ENCODE assay signal across 15 cellular contexts in genomic region chr20:8331740-8332412, GRCh38.
DNase-seq lines count a peak whose midpoint lies in the region; ATAC-seq and TF ChIP-seq lines count a peak whose summit lies in the region.
"Had no signal": no experiment of that assay in that cellular context is flagged by ENCODE, and none has a peak within 500 bp of the region (broad histone marks: within the 10 kb centered on the region; RNA-seq: fewer than 3 reads in every experiment).

No MANE protein-coding gene starts in this region.

- no peak for TF ChIP-seq CTCF in thyroid gland (IDR thresholded peaks at IDR 0.05)

- H3K27me3 ChIP-seq in adipocyte (replicated peaks; ENCODE audit: control insufficient read depth, insufficient read depth, low read length): no peaks in the 10 kb centered on the region
- H3K27me3 ChIP-seq in thyroid gland: no peaks in the 10 kb centered on the region

- H3K9ac ChIP-seq in adipocyte (ENCODE audit: low read length): no peak overlapping the region

- peak; percentile 34 for ATAC-seq in Right ventricle myocardium superior (ENCODE audit: poor library complexity)
- no peak for ATAC-seq in Right ventricle myocardium inferior
- ATAC-seq in HG02610 (IDR thresholded peaks at IDR 0.05; ENCODE audit: unreplicated experiment): no peak
- ATAC-seq: effector memory CD8-positive, alpha-beta T cell; stimulated activated memory B cell treated with anti-CD40 and anti-IgM and Interleukin-4, amounts not matched to agents 10 μg/mL and 1 μg/mL and 100 μg/mL, for 72 hours had no signal

- H3K27ac ChIP-seq in thyroid gland: no peak overlapping the region

- WGBS in thyroid gland, 2 donors: 67 to 73% methylated on average over 6 of the region's 6 CpGs

- no peaks in the 10 kb centered on the region for H3K9me3 ChIP-seq in adipocyte (ENCODE audit: control insufficient read depth, low read length)
- no peaks in the 10 kb centered on the region for H3K9me3 ChIP-seq in thyroid gland

- peak; percentile 41 for DNase-seq in Right ventricle myocardium superior
- no peak for DNase-seq in Right ventricle myocardium inferior (ENCODE audit: missing footprints)
- DNase-seq in adipocyte (ENCODE audit: low read depth): peak; percentile 48
- peak; percentile 76 for DNase-seq in glomerular visceral epithelial cell (ENCODE audit: extremely low spot score)
- peak; percentile 14 to 43 for DNase-seq in thyroid gland
- no peak for DNase-seq in globus pallidus (ENCODE audit: low spot score)
- no peak for DNase-seq in activated CD4-positive, CD25-positive, alpha-beta regulatory T cell (lab: John Stamatoyannopoulos, UW)
- DNase-seq: activated CD4-positive, alpha-beta T cell treated with anti-CD3 and anti-CD28 coated beads for 48 hours; activated naive CD4-positive, alpha-beta T cell treated with Interleukin-2 at 50 U/mL for 16 hours; effector memory CD8-positive, alpha-beta T cell; Kasumi-1; naive B cell; NCI-H524 treated with DMSO at 0.1 percent for 48 hours had no signal

- H3K4me3 ChIP-seq in adipocyte (ENCODE audit: low read length) (no peak overlapping the region), thyroid gland (replicated peaks in 1 of 3) (no peak overlapping the region)

- intact Hi-C loops in Right ventricle myocardium superior (cut with DNase I) (no loop called here), Right ventricle myocardium inferior (cut with DNase I) (no loop called here), thyroid gland (cut with DNase I) (no loop called here)

- H3K36me3 ChIP-seq in adipocyte (ENCODE audit: control insufficient read depth, insufficient read depth, low read length, severe bottlenecking) (no peaks in the 10 kb centered on the region), thyroid gland (no peaks in the 10 kb centered on the region)

- TF ChIP-seq POLR2A in thyroid gland (IDR thresholded peaks at IDR 0.05): no peak

- peaks cover 19% of the 10 kb centered on the region for H3K4me1 ChIP-seq in adipocyte (ENCODE audit: control insufficient read depth, insufficient read depth, low read length)
- H3K4me1 ChIP-seq in thyroid gland: peaks cover 14 to 19% of the 10 kb centered on the region in 2 donors

Comparison
In these comparisons a context has a peak if more than half of its experiments do, and no peak if none do; other contexts are left out.
1. DNase-seq: peak in Right ventricle myocardium superior (single experiment), adipocyte (single experiment), glomerular visceral epithelial cell (single experiment) and thyroid gland (2 of 2); none in Right ventricle myocardium inferior (single experiment), globus pallidus (single experiment) and activated CD4-positive, CD25-positive, alpha-beta regulatory T cell (0 of 4).